Comparison of ENCODE assay signal across 16 cellular contexts in the genomic region with DNA sequence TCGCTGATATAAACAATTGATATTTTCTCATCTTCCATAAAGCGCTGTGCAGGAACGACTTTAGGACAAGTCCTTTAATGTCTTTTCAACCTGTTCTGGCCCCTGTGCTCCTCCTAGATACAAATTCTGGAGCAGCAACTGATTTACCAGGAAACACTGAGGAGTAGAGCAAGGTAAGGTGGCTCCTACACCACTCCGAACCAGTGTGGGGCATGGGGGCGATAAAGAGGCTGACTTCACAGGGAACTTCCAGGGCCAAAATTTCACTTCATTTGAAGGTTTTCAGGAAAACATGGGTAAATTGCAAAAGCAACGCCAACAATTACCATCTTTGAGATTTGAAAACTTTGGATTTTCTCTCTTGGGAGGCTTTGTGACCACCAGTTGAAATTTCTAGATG.
DNase-seq lines count a peak whose midpoint lies in the region; ATAC-seq and TF ChIP-seq lines count a peak whose summit lies in the region.
"Had no signal": no experiment of that assay in that cellular context is flagged by ENCODE, and none has a peak within 500 bp of the region (broad histone marks: within the 10 kb centered on the region; RNA-seq: fewer than 3 reads in every experiment).

No MANE protein-coding gene starts in this region.

- H2AFZ ChIP-seq in GM23338 (peak overlapping the region; percentile 89), PC-3 (ENCODE audit: low read length) (no peak overlapping the region), osteoblast (ENCODE audit: low read length) (no peak overlapping the region)

- H3K9me2 ChIP-seq in GM23338 (ENCODE audit: insufficient read depth) (peaks cover 6% of the 10 kb centered on the region), PC-3 (replicated peaks; ENCODE audit: low read length) (no peaks in the 10 kb centered on the region)

- POLR2A ChIA-PET in PC-3 (lab: Charles Lee; ENCODE audit: unreplicated experiment): no interaction called here

- H3K27me3 Mint-ChIP-seq in GM23338 (ENCODE audit: insufficient read depth, low read depth, poor library complexity) (no peaks in the 10 kb centered on the region), T-helper 17 cell (no peaks in the 10 kb centered on the region), memory B cell (no peaks in the 10 kb centered on the region), osteocyte (ENCODE audit: unreplicated experiment) (peaks cover 2% of the 10 kb centered on the region)
- H3K27me3 Mint-ChIP-seq in stimulated activated memory B cell treated with anti-CD40 and anti-IgM and Interleukin-4, amounts not matched to agents 10 μg/mL and 1 μg/mL and 100 μg/mL, for 72 hours: no peaks in the 10 kb centered on the region

- H3K36me3 Mint-ChIP-seq in GM23338 (ENCODE audit: low read depth) (no peaks in the 10 kb centered on the region), T-helper 17 cell (ENCODE audit: low read depth) (no peaks in the 10 kb centered on the region), memory B cell (no peaks in the 10 kb centered on the region), osteocyte (ENCODE audit: unreplicated experiment) (no peaks in the 10 kb centered on the region)
- no peaks in the 10 kb centered on the region for H3K36me3 Mint-ChIP-seq in stimulated activated memory B cell treated with anti-CD40 and anti-IgM and Interleukin-4, amounts not matched to agents 10 μg/mL and 1 μg/mL and 100 μg/mL, for 72 hours

- H4K20me1 ChIP-seq in GM23338 (replicated peaks; ENCODE audit: insufficient read depth): no peaks in the 10 kb centered on the region
- H4K20me1 ChIP-seq in PC-3 (ENCODE audit: low read length): no peaks in the 10 kb centered on the region
- no peaks in the 10 kb centered on the region for H4K20me1 ChIP-seq in osteoblast (ENCODE audit: insufficient read depth, low read length)

- H3F3A ChIP-seq in GM23338 (replicated peaks; ENCODE audit: low read depth) (peaks cover 3% of the 10 kb centered on the region; the same call in 1 of the 2 replicates), PC-3 (ENCODE audit: low read length, unreplicated experiment) (no peaks in the 10 kb centered on the region)

- H3K36me3 ChIP-seq in GM23338 (ENCODE audit: insufficient read depth) (no peaks in the 10 kb centered on the region), PC-3 (ENCODE audit: low read depth, low read length) (no peaks in the 10 kb centered on the region), osteoblast (ENCODE audit: insufficient read depth, low read length) (no peaks in the 10 kb centered on the region)
- H3K36me3 ChIP-seq: BE2C, HAP-1 had no signal

- H3K4me3 Mint-ChIP-seq in GM23338 (no peak overlapping the region), T-helper 17 cell (no peak overlapping the region), memory B cell (peak overlapping the region; percentile 70), osteocyte (ENCODE audit: unreplicated experiment) (no peak overlapping the region)
- no peak overlapping the region for H3K4me3 Mint-ChIP-seq in stimulated activated memory B cell treated with anti-CD40 and anti-IgM and Interleukin-4, amounts not matched to agents 10 μg/mL and 1 μg/mL and 100 μg/mL, for 72 hours

- DNase-seq in GM23338 (ENCODE audit: low spot score): peak; percentile 34
- DNase-seq in T-helper 17 cell: no peak
- DNase-seq in memory B cell (ENCODE audit: low spot score in 2 of 2): no peak
- DNase-seq in activated CD4-positive, alpha-beta T cell treated with anti-CD3 and anti-CD28 coated beads for 1 hour: no peak
- no peak for DNase-seq in PC-3
- no peak for DNase-seq in osteoblast (ENCODE audit: insufficient read length, low spot score, missing footprints)
- DNase-seq in osteocyte (ENCODE audit: extremely low spot score, unreplicated experiment): no peak
- DNase-seq: BE2C, DND-41, GDM1, NCI-H187 treated with DMSO at 0.1 percent for 48 hours, NCI-H446, OCI-M1 had no signal

- H3K27ac Mint-ChIP-seq in GM23338 (no peak overlapping the region), T-helper 17 cell (peak overlapping the region; percentile 94), memory B cell (peak overlapping the region; percentile 95), osteocyte (ENCODE audit: unreplicated experiment) (no peak overlapping the region)
- H3K27ac Mint-ChIP-seq in stimulated activated memory B cell treated with anti-CD40 and anti-IgM and Interleukin-4, amounts not matched to agents 10 μg/mL and 1 μg/mL and 100 μg/mL, for 72 hours: peak overlapping the region; percentile 77

- H3K79me2 ChIP-seq in GM23338 (replicated peaks; ENCODE audit: insufficient read depth) (no peaks in the 10 kb centered on the region), PC-3 (ENCODE audit: low read length) (no peaks in the 10 kb centered on the region), osteoblast (ENCODE audit: insufficient read depth, low read length) (no peaks in the 10 kb centered on the region)

- H3K9ac ChIP-seq in PC-3 (ENCODE audit: low read length): no peak overlapping the region

- H3K4me2 ChIP-seq in GM23338: no peak overlapping the region
- no peak overlapping the region for H3K4me2 ChIP-seq in PC-3 (ENCODE audit: low read length)
- no peak overlapping the region for H3K4me2 ChIP-seq in osteoblast (ENCODE audit: insufficient read depth, low read length)

- H3K27ac ChIP-seq in GM23338 (ENCODE audit: low read depth) (no peak overlapping the region), PC-3 (ENCODE audit: low read length) (no peak overlapping the region), osteoblast (ENCODE audit: low read depth, low read length) (no peak overlapping the region)
- H3K27ac ChIP-seq: RWPE1 had no signal

- H3K9me3 ChIP-seq in T-helper 17 cell (ENCODE audit: control insufficient read depth, low read length, poor library complexity, severe bottlenecking) (no peaks in the 10 kb centered on the region), PC-3 (ENCODE audit: low read length) (no peaks in the 10 kb centered on the region), osteoblast (ENCODE audit: low read depth, low read length) (no peaks in the 10 kb centered on the region)
- H3K9me3 ChIP-seq: BE2C, HAP-1 had no signal

- TF ChIP-seq CTCF in GM23338 (conservative IDR thresholded peaks at IDR 0.05; ENCODE audit: low read depth in 2 of 2) (peak; percentile 43 to 44), PC-3 (conservative IDR thresholded peaks at IDR 0.05; ENCODE audit: low read depth, low read length) (no peak), osteoblast (IDR thresholded peaks at IDR 0.05; ENCODE audit: extremely low read depth, low read depth, low read length) (no peak), osteocyte (IDR thresholded peaks at IDR 0.05) (no peak)

- H3K4me1 ChIP-seq in GM23338 (ENCODE audit: insufficient read depth): peaks cover 7% of the 10 kb centered on the region; the same call in 1 of the 2 replicates
- H3K4me1 ChIP-seq in PC-3 (ENCODE audit: insufficient read depth, low read length): peaks cover 47% of the 10 kb centered on the region
- peaks cover 30% of the 10 kb centered on the region for H3K4me1 ChIP-seq in osteoblast (ENCODE audit: insufficient read depth, low read length)
- H3K4me1 ChIP-seq: HAP-1 had no signal

- CTCF ChIA-PET in PC-3 (lab: Charles Lee): no interaction called here

- BruUV-seq in PC-3 (replicated peaks; lab: Mats Ljungman, UMichigan): no TSS peak

- ATAC-seq in GM23338 (peak; percentile 66), T-helper 17 cell (no peak), memory B cell (ENCODE audit: low read depth) (no peak), PC-3 (no peak)
- no peak for ATAC-seq in stimulated activated memory B cell treated with anti-CD40 and anti-IgM and Interleukin-4, amounts not matched to agents 10 μg/mL and 1 μg/mL and 100 μg/mL, for 72 hours

- peaks cover 43% of the 10 kb centered on the region for H3K4me1 Mint-ChIP-seq in GM23338
- H3K4me1 Mint-ChIP-seq in T-helper 17 cell: peaks cover 54% of the 10 kb centered on the region
- peaks cover 71% of the 10 kb centered on the region for H3K4me1 Mint-ChIP-seq in memory B cell
- peaks cover 88% of the 10 kb centered on the region for H3K4me1 Mint-ChIP-seq in stimulated activated memory B cell treated with anti-CD40 and anti-IgM and Interleukin-4, amounts not matched to agents 10 μg/mL and 1 μg/mL and 100 μg/mL, for 72 hours
- H3K4me1 Mint-ChIP-seq in osteocyte (ENCODE audit: unreplicated experiment): peaks cover 51% of the 10 kb centered on the region

- H3K4me3 ChIP-seq in GM23338 (no peak overlapping the region), PC-3 (ENCODE audit: low read length) (no peak overlapping the region), osteoblast (ENCODE audit: insufficient read depth, low read length) (no peak overlapping the region)
- H3K4me3 ChIP-seq: HAP-1 had no signal

- intact Hi-C loops in PC-3 (cut with micrococcal nuclease): loop anchor here (5.0 kb wide), 1 partner anchor 166 kb away; no protein-coding TSS in a partner anchor

- no peaks in the 10 kb centered on the region for H3K27me3 ChIP-seq in GM23338 (ENCODE audit: insufficient read depth)
- H3K27me3 ChIP-seq in PC-3 (ENCODE audit: low read length): no peaks in the 10 kb centered on the region
- H3K27me3 ChIP-seq in osteoblast (ENCODE audit: insufficient read depth, low read length): no peaks in the 10 kb centered on the region
- H3K27me3 ChIP-seq: BE2C had no signal

- H3K9me3 Mint-ChIP-seq in GM23338 (no peaks in the 10 kb centered on the region), memory B cell (no peaks in the 10 kb centered on the region), osteocyte (ENCODE audit: unreplicated experiment) (no peaks in the 10 kb centered on the region)
- peaks cover 2% of the 10 kb centered on the region for H3K9me3 Mint-ChIP-seq in stimulated activated memory B cell treated with anti-CD40 and anti-IgM and Interleukin-4, amounts not matched to agents 10 μg/mL and 1 μg/mL and 100 μg/mL, for 72 hours

TF ChIP-seq in GM23338, 12 proteins besides CTCF, POLR2A, EP300 and RAD21 (continues in another document):
- TF ChIP-seq ZNF331 (CRISPR knock-in tag; IDR thresholded peaks at IDR 0.05; ENCODE audit: low read depth) (no peak), CREB1 (CRISPR knock-in tag; IDR thresholded peaks at IDR 0.05; ENCODE audit: low read depth) (no peak)

Comparison
In these comparisons a context has a peak if more than half of its experiments do, and no peak if none do; other contexts are left out.
1. H3K27ac Mint-ChIP-seq: peak in T-helper 17 cell (single experiment), memory B cell (single experiment) and stimulated activated memory B cell treated with anti-CD40 and anti-IgM and Interleukin-4, amounts not matched to agents 10 μg/mL and 1 μg/mL and 100 μg/mL, for 72 hours (single experiment); none in GM23338 (single experiment) and osteocyte (single experiment).
2. CTCF ChIP-seq: peak in GM23338 (2 of 2); none in PC-3 (single experiment), osteoblast (single experiment) and osteocyte (single experiment).